1 cellular context compared by ENCODE assay signal in genomic region chr20:35284267-35284991, GRCh38.
A peak's percentile ranks its signal among the peaks of the same experiment; 100 is the strongest.
TF ChIP-seq lines count a peak whose summit lies in the region.

TSS of gene EIF6 (minus strand) at chr20:35284772. CDS start at chr20:35284487, 285 bp downstream.

TF ChIP-seq in HepG2, 621 proteins besides CTCF, POLR2A, EP300 and RAD21 (continued from another document and continues in another):
- TF ChIP-seq ZNF766 (CRISPR knock-in tag; IDR thresholded peaks at IDR 0.05; ENCODE audit: borderline replicate concordance): no peak
- TF ChIP-seq NR2F6 (IDR thresholded peaks at IDR 0.05): no peak; the same call in none of the 2 replicates
- TF ChIP-seq NR2F6 (CRISPR knock-in tag; IDR thresholded peaks at IDR 0.05): peak; percentile 58
- TF ChIP-seq ZNF644 (CRISPR knock-in tag; IDR thresholded peaks at IDR 0.05; ENCODE audit: low read depth): no peak
- no peak for TF ChIP-seq KLF12 (CRISPR knock-in tag; IDR thresholded peaks at IDR 0.05; ENCODE audit: borderline replicate concordance)
- peak; percentile 91 for TF ChIP-seq ZNF501 (CRISPR knock-in tag; IDR thresholded peaks at IDR 0.05)
- peak; percentile 99 for TF ChIP-seq PATZ1 (CRISPR knock-in tag; IDR thresholded peaks at IDR 0.05)
- TF ChIP-seq ZFY (CRISPR knock-in tag; IDR thresholded peaks at IDR 0.05): peak; percentile 99
- TF ChIP-seq ZNF746 (CRISPR knock-in tag; IDR thresholded peaks at IDR 0.05): peak; percentile 85; the same call in 1 of the 2 replicates
- TF ChIP-seq POGK (CRISPR knock-in tag; conservative IDR thresholded peaks at IDR 0.05): peak; percentile 96
- no peak for TF ChIP-seq ZBTB42 (CRISPR knock-in tag; IDR thresholded peaks at IDR 0.05)
- TF ChIP-seq GPBP1L1 (CRISPR knock-in tag; IDR thresholded peaks at IDR 0.05): no peak
- peak; percentile 79; the same call in 1 of the 2 replicates for TF ChIP-seq ZKSCAN8 (CRISPR knock-in tag; IDR thresholded peaks at IDR 0.05; ENCODE audit: borderline replicate concordance)
- no peak; the same call in 1 of the 2 replicates for TF ChIP-seq ZNF256 (CRISPR knock-in tag; conservative IDR thresholded peaks at IDR 0.05)
- TF ChIP-seq CERS6 (CRISPR knock-in tag; IDR thresholded peaks at IDR 0.05): 0 out of 2 replicates have a peak, but pooled peaks have one; percentile 59
- TF ChIP-seq CHD4 (IDR thresholded peaks at IDR 0.05; ENCODE audit: borderline replicate concordance, low read length): no peak
- TF ChIP-seq, protein P1, sequence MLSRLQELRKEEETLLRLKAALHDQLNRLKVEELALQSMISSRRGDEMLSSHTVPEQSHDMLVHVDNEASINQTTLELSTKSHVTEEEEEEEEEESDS (CRISPR knock-in tag; IDR thresholded peaks at IDR 0.05; ENCODE audit: borderline replicate concordance): peak; percentile 94; the same call in 1 of the 2 replicates
- peak; percentile 86 for TF ChIP-seq GFI1 (CRISPR knock-in tag; IDR thresholded peaks at IDR 0.05; ENCODE audit: borderline replicate concordance)
- no peak for TF ChIP-seq TEAD3 (CRISPR knock-in tag; optimal IDR thresholded peaks at IDR 0.05; ENCODE audit: borderline replicate concordance)
- TF ChIP-seq FLYWCH1 (CRISPR knock-in tag; IDR thresholded peaks at IDR 0.05): no peak; the same call in 1 of the 2 replicates
- no peak; the same call in 1 of the 2 replicates for TF ChIP-seq ZNF484 (CRISPR knock-in tag; IDR thresholded peaks at IDR 0.05; ENCODE audit: borderline replicate concordance, low read depth)
- peak; percentile 39 for TF ChIP-seq ZNF362 (CRISPR knock-in tag; IDR thresholded peaks at IDR 0.05; ENCODE audit: borderline replicate concordance)
- peak; percentile 90; the same call in 1 of the 2 replicates for TF ChIP-seq YEATS2 (CRISPR knock-in tag; IDR thresholded peaks at IDR 0.05; ENCODE audit: borderline replicate concordance)
- no peak for TF ChIP-seq ZSCAN22 (CRISPR knock-in tag; IDR thresholded peaks at IDR 0.05)
- peak; percentile 96 for TF ChIP-seq HDAC1 (CRISPR knock-in tag; IDR thresholded peaks at IDR 0.05)
- TF ChIP-seq PCBP2 (optimal IDR thresholded peaks at IDR 0.05; ENCODE audit: low read depth, low read length, poor library complexity, severe bottlenecking): no peak
- peak; percentile 81 for TF ChIP-seq ZNF781 (CRISPR knock-in tag; IDR thresholded peaks at IDR 0.05; ENCODE audit: borderline replicate concordance, not compliant biosample characterization)
- TF ChIP-seq FOXM1 (CRISPR knock-in tag; IDR thresholded peaks at IDR 0.05): no peak
- TF ChIP-seq ZSCAN25 (CRISPR knock-in tag; IDR thresholded peaks at IDR 0.05): peak; percentile 58; the same call in 1 of the 2 replicates
- no peak for TF ChIP-seq SUZ12 (IDR thresholded peaks at IDR 0.05; ENCODE audit: low read depth, low read length)
- TF ChIP-seq, protein P2, sequence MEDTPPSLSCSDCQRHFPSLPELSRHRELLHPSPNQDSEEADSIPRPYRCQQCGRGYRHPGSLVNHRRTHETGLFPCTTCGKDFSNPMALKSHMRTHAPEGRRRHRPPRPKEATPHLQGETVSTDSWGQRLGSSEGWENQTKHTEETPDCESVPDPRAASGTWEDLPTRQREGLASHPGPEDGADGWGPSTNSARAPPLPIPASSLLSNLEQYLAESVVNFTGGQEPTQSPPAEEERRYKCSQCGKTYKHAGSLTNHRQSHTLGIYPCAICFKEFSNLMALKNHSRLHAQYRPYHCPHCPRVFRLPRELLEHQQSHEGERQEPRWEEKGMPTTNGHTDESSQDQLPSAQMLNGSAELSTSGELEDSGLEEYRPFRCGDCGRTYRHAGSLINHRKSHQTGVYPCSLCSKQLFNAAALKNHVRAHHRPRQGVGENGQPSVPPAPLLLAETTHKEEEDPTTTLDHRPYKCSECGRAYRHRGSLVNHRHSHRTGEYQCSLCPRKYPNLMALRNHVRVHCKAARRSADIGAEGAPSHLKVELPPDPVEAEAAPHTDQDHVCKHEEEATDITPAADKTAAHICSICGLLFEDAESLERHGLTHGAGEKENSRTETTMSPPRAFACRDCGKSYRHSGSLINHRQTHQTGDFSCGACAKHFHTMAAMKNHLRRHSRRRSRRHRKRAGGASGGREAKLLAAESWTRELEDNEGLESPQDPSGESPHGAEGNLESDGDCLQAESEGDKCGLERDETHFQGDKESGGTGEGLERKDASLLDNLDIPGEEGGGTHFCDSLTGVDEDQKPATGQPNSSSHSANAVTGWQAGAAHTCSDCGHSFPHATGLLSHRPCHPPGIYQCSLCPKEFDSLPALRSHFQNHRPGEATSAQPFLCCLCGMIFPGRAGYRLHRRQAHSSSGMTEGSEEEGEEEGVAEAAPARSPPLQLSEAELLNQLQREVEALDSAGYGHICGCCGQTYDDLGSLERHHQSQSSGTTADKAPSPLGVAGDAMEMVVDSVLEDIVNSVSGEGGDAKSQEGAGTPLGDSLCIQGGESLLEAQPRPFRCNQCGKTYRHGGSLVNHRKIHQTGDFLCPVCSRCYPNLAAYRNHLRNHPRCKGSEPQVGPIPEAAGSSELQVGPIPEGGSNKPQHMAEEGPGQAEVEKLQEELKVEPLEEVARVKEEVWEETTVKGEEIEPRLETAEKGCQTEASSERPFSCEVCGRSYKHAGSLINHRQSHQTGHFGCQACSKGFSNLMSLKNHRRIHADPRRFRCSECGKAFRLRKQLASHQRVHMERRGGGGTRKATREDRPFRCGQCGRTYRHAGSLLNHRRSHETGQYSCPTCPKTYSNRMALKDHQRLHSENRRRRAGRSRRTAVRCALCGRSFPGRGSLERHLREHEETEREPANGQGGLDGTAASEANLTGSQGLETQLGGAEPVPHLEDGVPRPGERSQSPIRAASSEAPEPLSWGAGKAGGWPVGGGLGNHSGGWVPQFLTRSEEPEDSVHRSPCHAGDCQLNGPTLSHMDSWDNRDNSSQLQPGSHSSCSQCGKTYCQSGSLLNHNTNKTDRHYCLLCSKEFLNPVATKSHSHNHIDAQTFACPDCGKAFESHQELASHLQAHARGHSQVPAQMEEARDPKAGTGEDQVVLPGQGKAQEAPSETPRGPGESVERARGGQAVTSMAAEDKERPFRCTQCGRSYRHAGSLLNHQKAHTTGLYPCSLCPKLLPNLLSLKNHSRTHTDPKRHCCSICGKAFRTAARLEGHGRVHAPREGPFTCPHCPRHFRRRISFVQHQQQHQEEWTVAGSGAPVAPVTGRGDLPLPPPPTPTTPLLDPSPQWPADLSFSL (CRISPR knock-in tag; IDR thresholded peaks at IDR 0.05): no peak; the same call in 1 of the 2 replicates
- TF ChIP-seq, protein P3, sequence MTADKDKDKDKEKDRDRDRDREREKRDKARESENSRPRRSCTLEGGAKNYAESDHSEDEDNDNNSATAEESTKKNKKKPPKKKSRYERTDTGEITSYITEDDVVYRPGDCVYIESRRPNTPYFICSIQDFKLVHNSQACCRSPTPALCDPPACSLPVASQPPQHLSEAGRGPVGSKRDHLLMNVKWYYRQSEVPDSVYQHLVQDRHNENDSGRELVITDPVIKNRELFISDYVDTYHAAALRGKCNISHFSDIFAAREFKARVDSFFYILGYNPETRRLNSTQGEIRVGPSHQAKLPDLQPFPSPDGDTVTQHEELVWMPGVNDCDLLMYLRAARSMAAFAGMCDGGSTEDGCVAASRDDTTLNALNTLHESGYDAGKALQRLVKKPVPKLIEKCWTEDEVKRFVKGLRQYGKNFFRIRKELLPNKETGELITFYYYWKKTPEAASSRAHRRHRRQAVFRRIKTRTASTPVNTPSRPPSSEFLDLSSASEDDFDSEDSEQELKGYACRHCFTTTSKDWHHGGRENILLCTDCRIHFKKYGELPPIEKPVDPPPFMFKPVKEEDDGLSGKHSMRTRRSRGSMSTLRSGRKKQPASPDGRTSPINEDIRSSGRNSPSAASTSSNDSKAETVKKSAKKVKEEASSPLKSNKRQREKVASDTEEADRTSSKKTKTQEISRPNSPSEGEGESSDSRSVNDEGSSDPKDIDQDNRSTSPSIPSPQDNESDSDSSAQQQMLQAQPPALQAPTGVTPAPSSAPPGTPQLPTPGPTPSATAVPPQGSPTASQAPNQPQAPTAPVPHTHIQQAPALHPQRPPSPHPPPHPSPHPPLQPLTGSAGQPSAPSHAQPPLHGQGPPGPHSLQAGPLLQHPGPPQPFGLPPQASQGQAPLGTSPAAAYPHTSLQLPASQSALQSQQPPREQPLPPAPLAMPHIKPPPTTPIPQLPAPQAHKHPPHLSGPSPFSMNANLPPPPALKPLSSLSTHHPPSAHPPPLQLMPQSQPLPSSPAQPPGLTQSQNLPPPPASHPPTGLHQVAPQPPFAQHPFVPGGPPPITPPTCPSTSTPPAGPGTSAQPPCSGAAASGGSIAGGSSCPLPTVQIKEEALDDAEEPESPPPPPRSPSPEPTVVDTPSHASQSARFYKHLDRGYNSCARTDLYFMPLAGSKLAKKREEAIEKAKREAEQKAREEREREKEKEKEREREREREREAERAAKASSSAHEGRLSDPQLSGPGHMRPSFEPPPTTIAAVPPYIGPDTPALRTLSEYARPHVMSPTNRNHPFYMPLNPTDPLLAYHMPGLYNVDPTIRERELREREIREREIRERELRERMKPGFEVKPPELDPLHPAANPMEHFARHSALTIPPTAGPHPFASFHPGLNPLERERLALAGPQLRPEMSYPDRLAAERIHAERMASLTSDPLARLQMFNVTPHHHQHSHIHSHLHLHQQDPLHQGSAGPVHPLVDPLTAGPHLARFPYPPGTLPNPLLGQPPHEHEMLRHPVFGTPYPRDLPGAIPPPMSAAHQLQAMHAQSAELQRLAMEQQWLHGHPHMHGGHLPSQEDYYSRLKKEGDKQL (CRISPR knock-in tag; IDR thresholded peaks at IDR 0.05; ENCODE audit: low read depth): no peak
- TF ChIP-seq MEF2D (CRISPR knock-in tag; IDR thresholded peaks at IDR 0.05): peak; percentile 90
- no peak for TF ChIP-seq PRPF4 (IDR thresholded peaks at IDR 0.05; ENCODE audit: low read depth, low read length, poor library complexity, severe bottlenecking)
- 0 out of 2 replicates have a peak, but pooled peaks have one; percentile 49 for TF ChIP-seq HOMEZ (CRISPR knock-in tag; IDR thresholded peaks at IDR 0.05; ENCODE audit: low read depth)
- TF ChIP-seq ZFP41 (CRISPR knock-in tag; IDR thresholded peaks at IDR 0.05; ENCODE audit: borderline replicate concordance): no peak
